ENCODE assay signal across 26 cellular contexts in the genomic region with DNA sequence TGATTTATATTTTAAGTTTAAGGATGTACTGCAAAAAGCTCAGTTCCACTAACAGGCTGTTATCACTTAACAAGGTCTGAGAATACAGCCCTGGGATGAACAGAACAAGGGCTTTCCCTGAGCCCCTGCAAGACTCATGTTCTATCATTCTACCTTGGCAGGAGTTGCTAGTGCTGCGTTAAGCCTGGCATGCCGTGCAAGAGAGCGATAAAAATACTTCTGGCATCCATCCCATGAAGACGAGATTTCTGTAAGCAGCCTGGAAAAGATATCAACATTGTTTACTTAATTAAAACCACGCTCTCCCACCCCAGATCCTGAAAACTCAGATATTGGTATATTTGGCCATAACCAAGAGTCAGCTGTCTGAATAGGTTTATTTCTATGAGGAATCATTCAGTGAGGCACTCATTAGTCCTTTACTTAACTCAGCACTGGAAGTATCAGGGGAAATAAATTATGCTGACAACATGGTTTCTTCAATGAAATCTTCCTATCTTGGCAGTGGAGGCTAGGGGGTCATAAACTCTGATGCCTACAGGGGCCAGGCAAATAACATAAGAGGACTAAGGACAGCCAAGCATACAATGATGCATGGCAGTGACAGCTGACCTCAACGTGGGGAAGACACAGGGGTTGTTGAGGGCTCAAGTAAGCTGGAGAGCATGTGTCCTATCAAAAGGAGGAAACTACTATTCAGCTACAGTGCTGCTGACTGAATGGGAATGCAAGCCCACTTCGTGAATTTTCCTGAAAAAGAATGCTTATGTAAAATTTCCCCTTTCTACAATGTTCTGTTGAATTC. TPM values are rescaled to one million over a fixed set of nuclear protein-coding genes. Genes with fewer than 3 reads are reported as not detected.
DNase-seq lines count a peak whose midpoint lies in the region; ATAC-seq, FAIRE-seq and TF ChIP-seq lines count a peak whose summit lies in the region.
"Had no signal": no experiment of that assay in that cellular context is flagged by ENCODE, and none has a peak within 500 bp of the region (broad histone marks: within the 10 kb centered on the region; RNA-seq: fewer than 3 reads in every experiment).

No MANE protein-coding gene starts in this region.

- H3K36me3 ChIP-seq in astrocyte (ENCODE audit: insufficient read depth, low read length) (peaks cover 70% of the 10 kb centered on the region), HepG2 (replicated peaks in 1 of 2; ENCODE audit: control insufficient read depth in 1 of 2, insufficient read depth in 2 of 2, low read length in 2 of 2) (peaks cover 44 to 92% of the 10 kb centered on the region in 2 experiments), A673 (ENCODE audit: insufficient read depth, low read length, poor library complexity, severe bottlenecking) (peaks cover 91% of the 10 kb centered on the region)
- H3K36me3 ChIP-seq: uterus had no signal

- H3K4me1 ChIP-seq in astrocyte (ENCODE audit: insufficient read depth, low read length): no peaks in the 10 kb centered on the region
- no peaks in the 10 kb centered on the region for H3K4me1 ChIP-seq in HepG2 (ENCODE audit: insufficient read depth, low read length)
- H3K4me1 ChIP-seq in A673 (ENCODE audit: insufficient read depth, low read length, poor library complexity, severe bottlenecking): no peaks in the 10 kb centered on the region
- H3K4me1 ChIP-seq: BLaER1, pancreas, uterus had no signal

- intact Hi-C loops in HepG2 (cut with micrococcal nuclease; ENCODE audit: unreplicated experiment) (no loop called here), A673 (cut with micrococcal nuclease; ENCODE audit: unreplicated experiment) (no loop called here), CD14-positive monocyte (cut with micrococcal nuclease) (no loop called here)

- TF ChIP-seq CTCF in astrocyte (IDR thresholded peaks at IDR 0.05; ENCODE audit: insufficient read depth, low read depth, low read length) (no peak), HepG2 (CRISPR knock-in tag; IDR thresholded peaks at IDR 0.05) (no peak), A673 (conservative IDR thresholded peaks at IDR 0.05; ENCODE audit: low read depth, low read length) (no peak), CD14-positive monocyte (IDR thresholded peaks at IDR 0.05) (no peak)

- no peak for TF ChIP-seq RAD21 in HepG2 (CRISPR knock-in tag; IDR thresholded peaks at IDR 0.05)

- in situ Hi-C loops in G401 (cut with HindIII; ENCODE audit: low sequenced_read_pairs): no loop called here
- in situ Hi-C loops in HepG2 (cut with HindIII; ENCODE audit: extremely low pct_ligation_motif_present, low pct_unique_long_range_greater_than_20kb): no loop called here

- H3K9me3 Mint-ChIP-seq in astrocyte (ENCODE audit: unreplicated experiment): no peaks in the 10 kb centered on the region
- no peaks in the 10 kb centered on the region for H3K9me3 Mint-ChIP-seq in CD14-positive monocyte
- H3K9me3 Mint-ChIP-seq: memory B cell; naive thymus-derived CD8-positive, alpha-beta T cell had no signal

- H3K9ac ChIP-seq in astrocyte (ENCODE audit: low read length) (no peak overlapping the region), HepG2 (ENCODE audit: insufficient read depth, low read depth, low read length) (no peak overlapping the region)
- H3K9ac ChIP-seq: BLaER1 had no signal

- FAIRE-seq in astrocyte (lab: Jason Lieb, UNC) (no peak), HepG2 (lab: Jason Lieb, UNC) (no peak), HTR-8/SVneo (lab: Jason Lieb, UNC) (no peak)
- FAIRE-seq: H54, pancreas, small intestine had no signal

- H3K9me3 ChIP-seq in astrocyte (ENCODE audit: insufficient read depth, low read depth, low read length) (no peaks in the 10 kb centered on the region), HepG2 (ENCODE audit: low read length) (no peaks in the 10 kb centered on the region), A673 (ENCODE audit: low read depth, low read length, poor library complexity, severe bottlenecking) (no peaks in the 10 kb centered on the region)
- H3K9me3 ChIP-seq: BLaER1, pancreas, uterus had no signal

- H3K4me3 Mint-ChIP-seq in astrocyte (ENCODE audit: unreplicated experiment) (no peak overlapping the region), CD14-positive monocyte (no peak overlapping the region)
- H3K4me3 Mint-ChIP-seq: memory B cell; naive thymus-derived CD8-positive, alpha-beta T cell had no signal

- H3K27ac ChIP-seq in astrocyte (ENCODE audit: low read depth, low read length) (no peak overlapping the region), HepG2 (ENCODE audit: extremely low read length, insufficient read depth, low read length) (no peak overlapping the region), A673 (ENCODE audit: low read depth, low read length, poor library complexity, severe bottlenecking) (no peak overlapping the region)
- H3K27ac ChIP-seq: BLaER1, coronary artery, pancreas, uterus had no signal

- H2AFZ ChIP-seq in astrocyte (ENCODE audit: low read depth, low read length) (no peak overlapping the region), HepG2 (ENCODE audit: low read length) (no peak overlapping the region)

- BruUV-seq in HepG2 (replicated peaks; lab: Mats Ljungman, UMichigan) (no TSS peak), A673 (replicated peaks; lab: Mats Ljungman, UMichigan) (no TSS peak)

- ATAC-seq in HepG2: no peak
- no peak for ATAC-seq in HG02623 (IDR thresholded peaks at IDR 0.05; ENCODE audit: unreplicated experiment)
- ATAC-seq: naive thymus-derived CD8-positive, alpha-beta T cell; pancreas had no signal

- H3K36me3 Mint-ChIP-seq in astrocyte (ENCODE audit: low read depth, unreplicated experiment): peaks cover 24% of the 10 kb centered on the region
- H3K36me3 Mint-ChIP-seq in CD14-positive monocyte: peaks cover 82 to 83% of the 10 kb centered on the region in 2 donors

- H3K27ac Mint-ChIP-seq in astrocyte (ENCODE audit: unreplicated experiment) (no peak overlapping the region), CD14-positive monocyte (no peak overlapping the region)
- H3K27ac Mint-ChIP-seq: memory B cell had no signal

- H3K27me3 Mint-ChIP-seq in astrocyte (ENCODE audit: low read depth, unreplicated experiment): no peaks in the 10 kb centered on the region
- H3K27me3 Mint-ChIP-seq in CD14-positive monocyte (ENCODE audit: low read depth in 3 of 3): no peaks in the 10 kb centered on the region
- H3K27me3 Mint-ChIP-seq: memory B cell; naive thymus-derived CD8-positive, alpha-beta T cell had no signal

- H4K20me1 ChIP-seq in astrocyte (ENCODE audit: insufficient read depth, low read length) (no peaks in the 10 kb centered on the region), HepG2 (ENCODE audit: insufficient read depth, low read length) (no peaks in the 10 kb centered on the region)
- H4K20me1 ChIP-seq: BLaER1 had no signal

- CTCF ChIA-PET in HepG2 (lab: Yijun Ruan, JAX; ENCODE audit: low intra/inter-chr PET ratio, low total read pairs): no interaction called here
- CTCF ChIA-PET in A673 (lab: Charles Lee): no interaction called here

- H3K4me1 Mint-ChIP-seq in astrocyte (ENCODE audit: low read depth, unreplicated experiment): peaks cover 1% of the 10 kb centered on the region
- H3K4me1 Mint-ChIP-seq in CD14-positive monocyte: no peaks in the 10 kb centered on the region
- H3K4me1 Mint-ChIP-seq: memory B cell; naive thymus-derived CD8-positive, alpha-beta T cell had no signal

- DNase-seq in G401 (ENCODE audit: low spot score) (peak; percentile 62), astrocyte (ENCODE audit: low read depth) (peak; percentile 25), fibroblast of peridontal ligament (ENCODE audit: extremely low read depth) (peak; percentile 70), HepG2 (ENCODE audit: low spot score) (no peak), A673 (ENCODE audit: low spot score) (no peak), CD14-positive monocyte (ENCODE audit: low spot score) (no peak), HTR-8/SVneo (ENCODE audit: insufficient read length, low spot score) (no peak)
- DNase-seq: activated CD4-positive, alpha-beta T cell treated with anti-CD3 and anti-CD28 coated beads, Interleukin-2, amount 50 U/mL, for 48 hours; activated naive CD4-positive, alpha-beta T cell treated with Interleukin-2 at 50 U/mL for 16 hours; aorta; glutamatergic neuron; Kasumi-1; naive thymus-derived CD8-positive, alpha-beta T cell; NCI-H1092; NCI-H2081 treated with DMSO at 0.1 percent for 48 hours; NCI-H526; pancreas; small intestine; stimulated activated CD4-positive, alpha-beta T cell treated with anti-CD3 and anti-CD28 coated beads, Interleukin-4, amount 100 ng/mL, for 4 hours; T-helper 1 cell; uterus had no signal

- 98% methylated on average over 7 of the region's 7 CpGs for WGBS in HepG2 (ENCODE audit: low lambda C conversion rate)

- H3K4me2 ChIP-seq in astrocyte (ENCODE audit: low read length) (no peak overlapping the region), HepG2 (ENCODE audit: low read depth, low read length) (no peak overlapping the region)
- H3K4me2 ChIP-seq: BLaER1 had no signal

- H3K4me3 ChIP-seq in astrocyte (ENCODE audit: insufficient read depth, low read depth, low read length): no peak overlapping the region
- H3K4me3 ChIP-seq in HepG2 (replicated peaks in 1 of 3; ENCODE audit: insufficient read depth in 1 of 3, low read depth in 2 of 3, low read length in 3 of 3): no peak overlapping the region
- H3K4me3 ChIP-seq in A673 (ENCODE audit: low read depth, low read length, poor library complexity, severe bottlenecking): no peak overlapping the region
- H3K4me3 ChIP-seq: BLaER1, coronary artery, pancreas, uterus had no signal

- no peaks in the 10 kb centered on the region for H3K27me3 ChIP-seq in astrocyte (ENCODE audit: insufficient read depth, low read length)
- no peaks in the 10 kb centered on the region for H3K27me3 ChIP-seq in HepG2 (ENCODE audit: control insufficient read depth in 1 of 2, insufficient read depth in 2 of 2, low read length in 2 of 2)
- no peaks in the 10 kb centered on the region for H3K27me3 ChIP-seq in A673 (replicated peaks; ENCODE audit: insufficient read depth, low read depth, low read length, poor library complexity)
- H3K27me3 ChIP-seq: BLaER1, pancreas, uterus had no signal

- TF ChIP-seq POLR2A in HepG2 (IDR thresholded peaks at IDR 0.05; ENCODE audit: insufficient read depth in 1 of 2, low read depth in 2 of 2, low read length in 2 of 2): no peak

- no peak for TF ChIP-seq EP300 in HepG2 (IDR thresholded peaks at IDR 0.05; ENCODE audit: low read depth in 2 of 2, low read length in 2 of 2)
- TF ChIP-seq EP300 in HepG2 (CRISPR knock-in tag; IDR thresholded peaks at IDR 0.05; ENCODE audit: borderline replicate concordance): no peak

- H3K79me2 ChIP-seq in astrocyte (ENCODE audit: insufficient read depth, low read length) (no peaks in the 10 kb centered on the region), HepG2 (ENCODE audit: insufficient read depth, low read length) (no peaks in the 10 kb centered on the region)

- POLR2A ChIA-PET in HepG2 (lab: Yijun Ruan, JAX) (no interaction called here), A673 (lab: Charles Lee; ENCODE audit: low non-redundant PET) (no interaction called here)

RNA-seq across cellular contexts. Expression of gene LYRM2, which starts 37.6 kb away (rescaled TPM):
- total RNA-seq in G401 (2014; rRNA removed; shearing (Covaris generic)): 17.0 and 19.9 TPM in 2 replicates
- total RNA-seq in astrocyte (33.7 and 39.2 TPM in 2 replicates), HepG2 (2016; rRNA removed; fragmentation: Illumina TruSeq; extraction: Trizol) (32.6 and 49.5 TPM in 2 replicates), A673 (2021) (64.3 and 68.2 TPM in 2 replicates)
- 4.4 and 4.6 TPM in 2 replicates for total RNA-seq in HepG2 (2016; cell fraction: cytosol; rRNA removed; fragmentation: Illumina TruSeq; extraction: Trizol; ENCODE audit: low read depth)
- 36.8 and 55.7 TPM in 2 replicates for total RNA-seq in HepG2 (2016; cell fraction: insoluble cytoplasmic fraction; rRNA removed; fragmentation: Illumina TruSeq; extraction: Trizol)
- total RNA-seq in HepG2 (2016; cell fraction: membrane; rRNA removed; fragmentation: Illumina TruSeq; extraction: Trizol): 13.9 and 16.0 TPM in 2 replicates
- 12.6 and 14.8 TPM in 2 replicates for total RNA-seq in HepG2 (2016; cell fraction: nucleus; rRNA removed; fragmentation: Illumina TruSeq; extraction: Trizol)
- polyA plus RNA-seq in HepG2 (2011; rRNA removed) (13.8 and 17.8 TPM in 2 replicates), CD14-positive monocyte (10 to 100 TPM; 58.1 to 64.0 TPM)
- polyA plus RNA-seq in HepG2 (2011; cell fraction: cytosol; rRNA removed): 6.0 and 13.6 TPM in 2 replicates
- 1.4 and 3.4 TPM in 2 replicates for polyA plus RNA-seq in HepG2 (2011; cell fraction: nucleus; rRNA removed)
- 16.6 and 20.8 TPM in 2 replicates for polyA plus RNA-seq in HepG2 (2012)
- polyA plus RNA-seq in HepG2 (2016; cell fraction: cytosol; fragmentation: Illumina TruSeq; extraction: Trizol; ENCODE audit: low read depth): 5.1 and 6.1 TPM in 2 replicates
- polyA plus RNA-seq in HepG2 (2016; cell fraction: insoluble cytoplasmic fraction; fragmentation: Illumina TruSeq; extraction: Trizol; ENCODE audit: low read depth): 42.1 and 46.1 TPM in 2 replicates
- polyA plus RNA-seq in HepG2 (2016; cell fraction: membrane; fragmentation: Illumina TruSeq; extraction: Trizol; ENCODE audit: low read depth): 11.1 and 12.2 TPM in 2 replicates
- polyA plus RNA-seq in HepG2 (2016; cell fraction: nucleus; fragmentation: Illumina TruSeq; extraction: Trizol; ENCODE audit: insufficient read depth, low read depth): 20.0 and 21.2 TPM in 2 replicates
- polyA minus RNA-seq in HepG2 (2011; rRNA and poly(A)+ RNA removed; ENCODE audit: low replicate concordance): 2.4 and 4.3 TPM in 2 replicates
- polyA minus RNA-seq in HepG2 (2011; cell fraction: cytosol; rRNA and poly(A)+ RNA removed): 8.7 and 10.6 TPM in 2 replicates
- polyA minus RNA-seq in HepG2 (2011; cell fraction: nucleus; rRNA and poly(A)+ RNA removed): 9.5 and 12.7 TPM in 2 replicates

Comparison
In these comparisons a context has a peak if more than half of its experiments do, and no peak if none do; other contexts are left out.
1. DNase-seq: peak in G401 (single experiment), astrocyte (single experiment) and fibroblast of peridontal ligament (single experiment); none in HepG2 (single experiment), A673 (single experiment), CD14-positive monocyte (single experiment) and HTR-8/SVneo (single experiment).